1 cellular context compared by ENCODE assay signal in the genomic region with DNA sequence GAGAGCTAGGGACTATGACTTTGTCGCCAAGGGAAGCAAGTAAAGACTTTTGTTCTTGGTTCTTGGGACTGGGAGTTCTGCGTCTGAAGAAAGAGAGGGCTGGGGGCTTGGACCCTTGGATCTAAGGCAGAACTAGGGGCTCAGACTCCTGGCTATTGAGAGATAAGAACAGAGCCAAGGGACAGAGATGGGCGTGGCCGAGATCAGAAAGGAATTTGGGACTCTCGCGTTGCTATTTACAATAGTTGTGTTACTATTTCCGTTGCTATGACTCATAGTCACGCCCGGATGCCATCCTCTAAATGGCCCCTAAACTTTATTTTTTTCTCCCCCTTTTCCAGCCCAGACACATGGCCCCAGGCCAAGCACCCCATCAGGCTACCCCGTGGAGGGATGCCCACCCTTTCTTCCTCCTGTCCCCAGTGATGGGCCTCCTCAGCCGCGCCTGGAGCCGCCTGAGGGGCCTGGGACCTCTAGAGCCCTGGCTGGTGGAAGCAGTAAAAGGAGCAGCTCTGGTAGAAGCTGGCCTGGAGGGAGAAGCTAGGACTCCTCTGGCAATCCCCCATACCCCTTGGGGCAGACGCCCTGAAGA.
TF ChIP-seq lines count a peak whose summit lies in the region.

No MANE protein-coding gene starts in this region.

TF ChIP-seq in HepG2, 621 proteins besides CTCF, POLR2A, EP300 and RAD21 (continued from another document and continues in another):
- TF ChIP-seq, protein P1, sequence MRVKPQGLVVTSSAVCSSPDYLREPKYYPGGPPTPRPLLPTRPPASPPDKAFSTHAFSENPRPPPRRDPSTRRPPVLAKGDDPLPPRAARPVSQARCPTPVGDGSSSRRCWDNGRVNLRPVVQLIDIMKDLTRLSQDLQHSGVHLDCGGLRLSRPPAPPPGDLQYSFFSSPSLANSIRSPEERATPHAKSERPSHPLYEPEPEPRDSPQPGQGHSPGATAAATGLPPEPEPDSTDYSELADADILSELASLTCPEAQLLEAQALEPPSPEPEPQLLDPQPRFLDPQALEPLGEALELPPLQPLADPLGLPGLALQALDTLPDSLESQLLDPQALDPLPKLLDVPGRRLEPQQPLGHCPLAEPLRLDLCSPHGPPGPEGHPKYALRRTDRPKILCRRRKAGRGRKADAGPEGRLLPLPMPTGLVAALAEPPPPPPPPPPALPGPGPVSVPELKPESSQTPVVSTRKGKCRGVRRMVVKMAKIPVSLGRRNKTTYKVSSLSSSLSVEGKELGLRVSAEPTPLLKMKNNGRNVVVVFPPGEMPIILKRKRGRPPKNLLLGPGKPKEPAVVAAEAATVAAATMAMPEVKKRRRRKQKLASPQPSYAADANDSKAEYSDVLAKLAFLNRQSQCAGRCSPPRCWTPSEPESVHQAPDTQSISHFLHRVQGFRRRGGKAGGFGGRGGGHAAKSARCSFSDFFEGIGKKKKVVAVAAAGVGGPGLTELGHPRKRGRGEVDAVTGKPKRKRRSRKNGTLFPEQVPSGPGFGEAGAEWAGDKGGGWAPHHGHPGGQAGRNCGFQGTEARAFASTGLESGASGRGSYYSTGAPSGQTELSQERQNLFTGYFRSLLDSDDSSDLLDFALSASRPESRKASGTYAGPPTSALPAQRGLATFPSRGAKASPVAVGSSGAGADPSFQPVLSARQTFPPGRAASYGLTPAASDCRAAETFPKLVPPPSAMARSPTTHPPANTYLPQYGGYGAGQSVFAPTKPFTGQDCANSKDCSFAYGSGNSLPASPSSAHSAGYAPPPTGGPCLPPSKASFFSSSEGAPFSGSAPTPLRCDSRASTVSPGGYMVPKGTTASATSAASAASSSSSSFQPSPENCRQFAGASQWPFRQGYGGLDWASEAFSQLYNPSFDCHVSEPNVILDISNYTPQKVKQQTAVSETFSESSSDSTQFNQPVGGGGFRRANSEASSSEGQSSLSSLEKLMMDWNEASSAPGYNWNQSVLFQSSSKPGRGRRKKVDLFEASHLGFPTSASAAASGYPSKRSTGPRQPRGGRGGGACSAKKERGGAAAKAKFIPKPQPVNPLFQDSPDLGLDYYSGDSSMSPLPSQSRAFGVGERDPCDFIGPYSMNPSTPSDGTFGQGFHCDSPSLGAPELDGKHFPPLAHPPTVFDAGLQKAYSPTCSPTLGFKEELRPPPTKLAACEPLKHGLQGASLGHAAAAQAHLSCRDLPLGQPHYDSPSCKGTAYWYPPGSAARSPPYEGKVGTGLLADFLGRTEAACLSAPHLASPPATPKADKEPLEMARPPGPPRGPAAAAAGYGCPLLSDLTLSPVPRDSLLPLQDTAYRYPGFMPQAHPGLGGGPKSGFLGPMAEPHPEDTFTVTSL (CRISPR knock-in tag; IDR thresholded peaks at IDR 0.05; ENCODE audit: borderline replicate concordance) = no peak
- TF ChIP-seq SATB2 (CRISPR knock-in tag; IDR thresholded peaks at IDR 0.05) = no peak
- TF ChIP-seq POLR2AphosphoS2 (IDR thresholded peaks at IDR 0.05; ENCODE audit: low read depth, low read length) = no peak
- no peak for TF ChIP-seq ZNF652 (CRISPR knock-in tag; IDR thresholded peaks at IDR 0.05; ENCODE audit: borderline replicate concordance, low read depth)
- TF ChIP-seq EHMT2 (IDR thresholded peaks at IDR 0.05; ENCODE audit: borderline replicate concordance, low read depth, low read length) = no peak
- no peak; the same call in 1 of the 2 replicates for TF ChIP-seq MEIS2 (CRISPR knock-in tag; IDR thresholded peaks at IDR 0.05)
- TF ChIP-seq, protein P2, sequence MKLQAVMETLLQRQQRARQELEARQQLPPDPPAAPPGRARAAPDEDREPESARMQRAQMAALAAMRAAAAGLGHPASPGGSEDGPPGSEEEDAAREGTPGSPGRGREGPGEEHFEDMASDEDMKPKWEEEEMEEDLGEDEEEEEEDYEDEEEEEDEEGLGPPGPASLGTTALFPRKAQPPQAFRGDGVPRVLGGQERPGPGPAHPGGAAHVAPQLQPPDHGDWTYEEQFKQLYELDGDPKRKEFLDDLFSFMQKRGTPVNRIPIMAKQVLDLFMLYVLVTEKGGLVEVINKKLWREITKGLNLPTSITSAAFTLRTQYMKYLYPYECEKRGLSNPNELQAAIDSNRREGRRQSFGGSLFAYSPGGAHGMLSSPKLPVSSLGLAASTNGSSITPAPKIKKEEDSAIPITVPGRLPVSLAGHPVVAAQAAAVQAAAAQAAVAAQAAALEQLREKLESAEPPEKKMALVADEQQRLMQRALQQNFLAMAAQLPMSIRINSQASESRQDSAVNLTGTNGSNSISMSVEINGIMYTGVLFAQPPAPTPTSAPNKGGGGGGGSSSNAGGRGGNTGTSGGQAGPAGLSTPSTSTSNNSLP (IDR thresholded peaks at IDR 0.05; ENCODE audit: low read depth, low read length) = 0 out of 2 replicates have a peak, but pooled peaks have one; percentile 38
- TF ChIP-seq TEAD2 (CRISPR knock-in tag; IDR thresholded peaks at IDR 0.05) = no peak
- no peak for TF ChIP-seq HNF4A (CRISPR knock-in tag; IDR thresholded peaks at IDR 0.05)
- TF ChIP-seq, protein P3, sequence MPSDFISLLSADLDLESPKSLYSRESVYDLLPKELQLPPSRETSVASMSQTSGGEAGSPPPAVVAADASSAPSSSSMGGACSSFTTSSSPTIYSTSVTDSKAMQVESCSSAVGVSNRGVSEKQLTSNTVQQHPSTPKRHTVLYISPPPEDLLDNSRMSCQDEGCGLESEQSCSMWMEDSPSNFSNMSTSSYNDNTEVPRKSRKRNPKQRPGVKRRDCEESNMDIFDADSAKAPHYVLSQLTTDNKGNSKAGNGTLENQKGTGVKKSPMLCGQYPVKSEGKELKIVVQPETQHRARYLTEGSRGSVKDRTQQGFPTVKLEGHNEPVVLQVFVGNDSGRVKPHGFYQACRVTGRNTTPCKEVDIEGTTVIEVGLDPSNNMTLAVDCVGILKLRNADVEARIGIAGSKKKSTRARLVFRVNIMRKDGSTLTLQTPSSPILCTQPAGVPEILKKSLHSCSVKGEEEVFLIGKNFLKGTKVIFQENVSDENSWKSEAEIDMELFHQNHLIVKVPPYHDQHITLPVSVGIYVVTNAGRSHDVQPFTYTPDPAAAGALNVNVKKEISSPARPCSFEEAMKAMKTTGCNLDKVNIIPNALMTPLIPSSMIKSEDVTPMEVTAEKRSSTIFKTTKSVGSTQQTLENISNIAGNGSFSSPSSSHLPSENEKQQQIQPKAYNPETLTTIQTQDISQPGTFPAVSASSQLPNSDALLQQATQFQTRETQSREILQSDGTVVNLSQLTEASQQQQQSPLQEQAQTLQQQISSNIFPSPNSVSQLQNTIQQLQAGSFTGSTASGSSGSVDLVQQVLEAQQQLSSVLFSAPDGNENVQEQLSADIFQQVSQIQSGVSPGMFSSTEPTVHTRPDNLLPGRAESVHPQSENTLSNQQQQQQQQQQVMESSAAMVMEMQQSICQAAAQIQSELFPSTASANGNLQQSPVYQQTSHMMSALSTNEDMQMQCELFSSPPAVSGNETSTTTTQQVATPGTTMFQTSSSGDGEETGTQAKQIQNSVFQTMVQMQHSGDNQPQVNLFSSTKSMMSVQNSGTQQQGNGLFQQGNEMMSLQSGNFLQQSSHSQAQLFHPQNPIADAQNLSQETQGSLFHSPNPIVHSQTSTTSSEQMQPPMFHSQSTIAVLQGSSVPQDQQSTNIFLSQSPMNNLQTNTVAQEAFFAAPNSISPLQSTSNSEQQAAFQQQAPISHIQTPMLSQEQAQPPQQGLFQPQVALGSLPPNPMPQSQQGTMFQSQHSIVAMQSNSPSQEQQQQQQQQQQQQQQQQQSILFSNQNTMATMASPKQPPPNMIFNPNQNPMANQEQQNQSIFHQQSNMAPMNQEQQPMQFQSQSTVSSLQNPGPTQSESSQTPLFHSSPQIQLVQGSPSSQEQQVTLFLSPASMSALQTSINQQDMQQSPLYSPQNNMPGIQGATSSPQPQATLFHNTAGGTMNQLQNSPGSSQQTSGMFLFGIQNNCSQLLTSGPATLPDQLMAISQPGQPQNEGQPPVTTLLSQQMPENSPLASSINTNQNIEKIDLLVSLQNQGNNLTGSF (CRISPR knock-in tag; IDR thresholded peaks at IDR 0.05) = no peak
- no peak for TF ChIP-seq TCF12 (IDR thresholded peaks at IDR 0.05)
- TF ChIP-seq TCF12 (CRISPR knock-in tag; IDR thresholded peaks at IDR 0.05) = no peak
- no peak for TF ChIP-seq NR2F6 (IDR thresholded peaks at IDR 0.05)
- TF ChIP-seq NR2F6 (CRISPR knock-in tag; IDR thresholded peaks at IDR 0.05) = no peak
- no peak for TF ChIP-seq SSRP1 (CRISPR knock-in tag; IDR thresholded peaks at IDR 0.05)
- no peak for TF ChIP-seq ZSCAN30 (CRISPR knock-in tag; IDR thresholded peaks at IDR 0.05)
- no peak for TF ChIP-seq HIVEP1 (CRISPR knock-in tag; IDR thresholded peaks at IDR 0.05)
- TF ChIP-seq KLF12 (CRISPR knock-in tag; IDR thresholded peaks at IDR 0.05; ENCODE audit: borderline replicate concordance) = 0 out of 2 replicates have a peak, but pooled peaks have one; percentile 59
- TF ChIP-seq SIX4 (CRISPR knock-in tag; IDR thresholded peaks at IDR 0.05) = peak; percentile 28; the same call in 1 of the 2 replicates
- TF ChIP-seq, protein P4, sequence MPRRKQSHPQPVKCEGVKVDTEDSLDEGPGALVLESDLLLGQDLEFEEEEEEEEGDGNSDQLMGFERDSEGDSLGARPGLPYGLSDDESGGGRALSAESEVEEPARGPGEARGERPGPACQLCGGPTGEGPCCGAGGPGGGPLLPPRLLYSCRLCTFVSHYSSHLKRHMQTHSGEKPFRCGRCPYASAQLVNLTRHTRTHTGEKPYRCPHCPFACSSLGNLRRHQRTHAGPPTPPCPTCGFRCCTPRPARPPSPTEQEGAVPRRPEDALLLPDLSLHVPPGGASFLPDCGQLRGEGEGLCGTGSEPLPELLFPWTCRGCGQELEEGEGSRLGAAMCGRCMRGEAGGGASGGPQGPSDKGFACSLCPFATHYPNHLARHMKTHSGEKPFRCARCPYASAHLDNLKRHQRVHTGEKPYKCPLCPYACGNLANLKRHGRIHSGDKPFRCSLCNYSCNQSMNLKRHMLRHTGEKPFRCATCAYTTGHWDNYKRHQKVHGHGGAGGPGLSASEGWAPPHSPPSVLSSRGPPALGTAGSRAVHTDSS (CRISPR knock-in tag; conservative IDR thresholded peaks at IDR 0.05) = no peak
- TF ChIP-seq ZNF430 (CRISPR knock-in tag; IDR thresholded peaks at IDR 0.05) = peak; percentile 40; the same call in 1 of the 2 replicates
- TF ChIP-seq ZNF224 (CRISPR knock-in tag; IDR thresholded peaks at IDR 0.05) = no peak
- TF ChIP-seq ZKSCAN8 (CRISPR knock-in tag; IDR thresholded peaks at IDR 0.05; ENCODE audit: borderline replicate concordance) = no peak
- TF ChIP-seq, protein P5, sequence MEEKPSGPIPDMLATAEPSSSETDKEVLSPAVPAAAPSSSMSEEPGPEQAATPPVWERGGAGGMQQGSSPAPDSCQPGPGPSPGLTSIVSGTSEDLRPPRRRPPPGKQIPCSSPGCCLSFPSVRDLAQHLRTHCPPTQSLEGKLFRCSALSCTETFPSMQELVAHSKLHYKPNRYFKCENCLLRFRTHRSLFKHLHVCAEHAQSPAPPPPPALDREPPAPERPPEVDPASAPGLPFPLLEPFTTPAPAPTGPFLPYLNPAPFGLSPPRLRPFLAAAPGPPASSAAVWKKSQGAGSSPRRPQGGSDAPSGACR (CRISPR knock-in tag; IDR thresholded peaks at IDR 0.05) = 0 out of 2 replicates have a peak, but pooled peaks have one; percentile 14
- TF ChIP-seq, protein P6, sequence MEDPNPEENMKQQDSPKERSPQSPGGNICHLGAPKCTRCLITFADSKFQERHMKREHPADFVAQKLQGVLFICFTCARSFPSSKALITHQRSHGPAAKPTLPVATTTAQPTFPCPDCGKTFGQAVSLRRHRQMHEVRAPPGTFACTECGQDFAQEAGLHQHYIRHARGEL (CRISPR knock-in tag; IDR thresholded peaks at IDR 0.05) = no peak
- TF ChIP-seq, protein P7, sequence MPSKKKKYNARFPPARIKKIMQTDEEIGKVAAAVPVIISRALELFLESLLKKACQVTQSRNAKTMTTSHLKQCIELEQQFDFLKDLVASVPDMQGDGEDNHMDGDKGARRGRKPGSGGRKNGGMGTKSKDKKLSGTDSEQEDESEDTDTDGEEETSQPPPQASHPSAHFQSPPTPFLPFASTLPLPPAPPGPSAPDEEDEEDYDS (CRISPR knock-in tag; IDR thresholded peaks at IDR 0.05) = no peak
- TF ChIP-seq ZNF7 (CRISPR knock-in tag; IDR thresholded peaks at IDR 0.05) = no peak
- TF ChIP-seq THAP11 (CRISPR knock-in tag; IDR thresholded peaks at IDR 0.05) = peak; percentile 25
- no peak for TF ChIP-seq HMGA1 (CRISPR knock-in tag; conservative IDR thresholded peaks at IDR 0.05)
- peak; percentile 20 for TF ChIP-seq TBL1XR1 (IDR thresholded peaks at IDR 0.05; ENCODE audit: borderline replicate concordance, low read length, partially characterized antibody)
- TF ChIP-seq MTA1 (CRISPR knock-in tag; IDR thresholded peaks at IDR 0.05; ENCODE audit: borderline replicate concordance) = no peak
- TF ChIP-seq SOX5 (CRISPR knock-in tag; IDR thresholded peaks at IDR 0.05; ENCODE audit: borderline replicate concordance) = peak; percentile 16; the same call in 1 of the 2 replicates
- no peak for TF ChIP-seq ZNF720 (CRISPR knock-in tag; IDR thresholded peaks at IDR 0.05)
- no peak for TF ChIP-seq BORCS8-MEF2B (CRISPR knock-in tag; IDR thresholded peaks at IDR 0.05)
- no peak for TF ChIP-seq ZNF782 (CRISPR knock-in tag; IDR thresholded peaks at IDR 0.05; ENCODE audit: borderline replicate concordance)
- no peak for TF ChIP-seq STAG1 (CRISPR knock-in tag; IDR thresholded peaks at IDR 0.05)
- TF ChIP-seq, protein P8, sequence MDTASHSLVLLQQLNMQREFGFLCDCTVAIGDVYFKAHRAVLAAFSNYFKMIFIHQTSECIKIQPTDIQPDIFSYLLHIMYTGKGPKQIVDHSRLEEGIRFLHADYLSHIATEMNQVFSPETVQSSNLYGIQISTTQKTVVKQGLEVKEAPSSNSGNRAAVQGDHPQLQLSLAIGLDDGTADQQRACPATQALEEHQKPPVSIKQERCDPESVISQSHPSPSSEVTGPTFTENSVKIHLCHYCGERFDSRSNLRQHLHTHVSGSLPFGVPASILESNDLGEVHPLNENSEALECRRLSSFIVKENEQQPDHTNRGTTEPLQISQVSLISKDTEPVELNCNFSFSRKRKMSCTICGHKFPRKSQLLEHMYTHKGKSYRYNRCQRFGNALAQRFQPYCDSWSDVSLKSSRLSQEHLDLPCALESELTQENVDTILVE (CRISPR knock-in tag; IDR thresholded peaks at IDR 0.05) = no peak
- peak; percentile 58; the same call in 1 of the 2 replicates for TF ChIP-seq FOXJ3 (CRISPR knock-in tag; IDR thresholded peaks at IDR 0.05; ENCODE audit: borderline replicate concordance)
- TF ChIP-seq, protein P9, sequence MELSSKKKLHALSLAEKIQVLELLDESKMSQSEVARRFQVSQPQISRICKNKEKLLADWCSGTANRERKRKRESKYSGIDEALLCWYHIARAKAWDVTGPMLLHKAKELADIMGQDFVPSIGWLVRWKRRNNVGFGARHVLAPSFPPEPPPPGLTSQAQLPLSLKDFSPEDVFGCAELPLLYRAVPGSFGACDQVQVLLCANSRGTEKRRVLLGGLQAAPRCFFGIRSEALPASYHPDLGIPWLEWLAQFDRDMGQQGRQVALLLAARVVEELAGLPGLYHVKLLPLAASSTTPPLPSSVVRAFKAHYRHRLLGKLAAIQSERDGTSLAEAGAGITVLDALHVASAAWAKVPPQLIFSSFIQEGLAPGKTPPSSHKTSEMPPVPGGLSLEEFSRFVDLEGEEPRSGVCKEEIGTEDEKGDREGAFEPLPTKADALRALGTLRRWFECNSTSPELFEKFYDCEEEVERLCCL (CRISPR knock-in tag; IDR thresholded peaks at IDR 0.05; ENCODE audit: borderline replicate concordance) = no peak
- TF ChIP-seq ZNF563 (CRISPR knock-in tag; IDR thresholded peaks at IDR 0.05) = 0 out of 2 replicates have a peak, but pooled peaks have one; percentile 8
- no peak for TF ChIP-seq KDM6A (CRISPR knock-in tag; IDR thresholded peaks at IDR 0.05; ENCODE audit: low read depth)
- TF ChIP-seq FOXM1 (CRISPR knock-in tag; IDR thresholded peaks at IDR 0.05) = no peak
- TF ChIP-seq ZNF205 (CRISPR knock-in tag; IDR thresholded peaks at IDR 0.05) = no peak
